30 cellular contexts compared by ENCODE assay signal in genomic region chr11:6553634-6554033, GRCh38. TPM values are rescaled to one million over a fixed set of nuclear protein-coding genes. Genes with fewer than 3 reads are reported as not detected.
DNase-seq lines count a peak whose midpoint lies in the region; ATAC-seq, FAIRE-seq and TF ChIP-seq lines count a peak whose summit lies in the region.
"Had no signal": no experiment of that assay in that cellular context is flagged by ENCODE, and none has a peak within 500 bp of the region (broad histone marks: within the 10 kb centered on the region; RNA-seq: fewer than 3 reads in every experiment).

No MANE protein-coding gene starts in this region.

- DNase-seq in A549 (ENCODE audit: low read depth in 1 of 2, low spot score in 1 of 2): no peak
- no peak for DNase-seq in K562 (ENCODE audit: extremely low read depth in 1 of 4, low spot score in 3 of 4)
- DNase-seq in stimulated activated CD4-positive, alpha-beta T cell treated with anti-CD3 and anti-CD28 coated beads, Interleukin-12 subunit alpha, Interleukin-12 subunit beta, amount 100 ng/mL, for 4 hours: no peak
- no peak for DNase-seq in NCI-H526 treated with DMSO at 0.1 percent for 48 hours (lab: John Stamatoyannopoulos, UW)
- DNase-seq: 8988T; ACHN; AML-193; BE2C; C1 segment of cervical spinal cord; Caco-2; Calu3; CD4-positive, alpha-beta memory T cell; CD4-positive, alpha-beta T cell; CD4-positive, CD25-positive, alpha-beta regulatory T cell; CD8-positive, alpha-beta memory T cell; CD8-positive, alpha-beta T cell; COR-L47; DMS 273 treated with DMSO at 0.1 percent for 48 hours; DMS153; DMS53; DMS79; DMS79 treated with DMSO at 0.1 percent for 48 hours; DND-41; EL had no signal

- BruUV-seq in K562 (replicated peaks; lab: Mats Ljungman, UMichigan): no TSS peak

- H3K79me2 ChIP-seq in K562 (ENCODE audit: control insufficient read depth, insufficient read depth, low read length): no peaks in the 10 kb centered on the region

- H3K9me1 ChIP-seq in K562 (ENCODE audit: control insufficient read depth, insufficient read depth, low read length): no peaks in the 10 kb centered on the region

- in situ Hi-C loops in K562 (cut with MboI): no loop called here

- no peaks in the 10 kb centered on the region for H3K4me1 ChIP-seq in A549
- peaks cover 23% of the 10 kb centered on the region in 2 experiments for H3K4me1 ChIP-seq in K562 (replicated peaks in 1 of 2; ENCODE audit: control insufficient read depth in 2 of 2, insufficient read depth in 2 of 2, low read length in 2 of 2)
- H3K4me1 ChIP-seq: BE2C; BLaER1; BLaER1 treated with 17β-estradiol and CSF1 and Interleukin-3, amounts not matched to agents 10 nM and 100 nM; Caco-2 had no signal

- no peaks in the 10 kb centered on the region for H3K27me3 ChIP-seq in K562 (ENCODE audit: control insufficient read depth in 2 of 2, insufficient read depth in 2 of 2, low read length in 2 of 2)
- H3K27me3 ChIP-seq: BE2C; BLaER1; BLaER1 treated with 17β-estradiol and CSF1 and Interleukin-3, amounts not matched to agents 10 nM and 100 nM had no signal

- H3K4me2 ChIP-seq in A549 (no peak overlapping the region), K562 (ENCODE audit: insufficient read depth, low read length) (no peak overlapping the region)
- H3K4me2 ChIP-seq: BLaER1; BLaER1 treated with 17β-estradiol and CSF1 and Interleukin-3, amounts not matched to agents 10 nM and 100 nM had no signal

- no peak for TF ChIP-seq EP300 in A549 (IDR thresholded peaks at IDR 0.05)
- no peak for TF ChIP-seq EP300 in K562 (IDR thresholded peaks at IDR 0.05; ENCODE audit: low read length)

- H4K20me1 ChIP-seq in K562 (replicated peaks; ENCODE audit: control insufficient read depth, insufficient read depth, low read length): no peaks in the 10 kb centered on the region
- H4K20me1 ChIP-seq: BLaER1 had no signal

- H3K9ac ChIP-seq in K562 (ENCODE audit: insufficient read depth in 1 of 2, low read depth in 2 of 2, low read length in 2 of 2): no peak overlapping the region
- H3K9ac ChIP-seq: BLaER1; BLaER1 treated with 17β-estradiol and CSF1 and Interleukin-3, amounts not matched to agents 10 nM and 100 nM had no signal

- H3K9me3 ChIP-seq in A549: no peaks in the 10 kb centered on the region
- no peaks in the 10 kb centered on the region for H3K9me3 ChIP-seq in K562 (replicated peaks; ENCODE audit: control insufficient read depth, insufficient read depth, low read depth, low read length)
- H3K9me3 ChIP-seq: BE2C; BLaER1; BLaER1 treated with 17β-estradiol and CSF1 and Interleukin-3, amounts not matched to agents 10 nM and 100 nM; Caco-2 had no signal

- H3K4me3 ChIP-seq in A549 (no peak overlapping the region), K562 (no peak overlapping the region)
- H3K4me3 ChIP-seq: BLaER1; BLaER1 treated with 17β-estradiol and CSF1 and Interleukin-3, amounts not matched to agents 10 nM and 100 nM had no signal

- ATAC-seq in A549 (no peak), K562 (no peak)
- ATAC-seq: CD8-positive, alpha-beta T cell had no signal

- no peak for TF ChIP-seq CTCF in A549 (IDR thresholded peaks at IDR 0.05)
- no peak for TF ChIP-seq CTCF in K562 (IDR thresholded peaks at IDR 0.05 in 2 of 3, conservative IDR thresholded peaks at IDR 0.05 in 1 of 3; ENCODE audit: insufficient read depth in 2 of 3, low read depth in 1 of 3, low read length in 3 of 3)

- no peaks in the 10 kb centered on the region for H3K36me3 ChIP-seq in K562 (ENCODE audit: control insufficient read depth, insufficient read depth, low read length)
- H3K36me3 ChIP-seq: BE2C had no signal

- TF ChIP-seq POLR2A in A549 (IDR thresholded peaks at IDR 0.05; ENCODE audit: low read length) (no peak), K562 (conservative IDR thresholded peaks at IDR 0.05) (no peak)

- FAIRE-seq in A549 (lab: Jason Lieb, UNC): peak; percentile 67
- no peak for FAIRE-seq in K562 (lab: Jason Lieb, UNC)
- FAIRE-seq: A204.1, D721Med had no signal

- POLR2A ChIA-PET in A549 (lab: Yijun Ruan, JAX): no interaction called here
- POLR2A ChIA-PET in K562 (lab: Yijun Ruan, JAX): interaction anchor here (1.2 kb wide), 1 partner anchor 29 kb away, joined by 5 read pairs; no protein-coding TSS in a partner anchor

- intact Hi-C loops in K562 (cut with micrococcal nuclease): no loop called here

- CTCF ChIA-PET in A549 (lab: Yijun Ruan, JAX) (interaction anchor here (1.3 kb wide), 1 partner anchor 14 kb away, joined by 4 read pairs; no protein-coding TSS in a partner anchor), K562 (lab: Yijun Ruan, JAX; ENCODE audit: low intra/inter-chr PET ratio) (no interaction called here)

- H3K27ac ChIP-seq in A549: no peak overlapping the region
- peak overlapping the region; percentile 87; the same call in 2 of the 3 replicates for H3K27ac ChIP-seq in K562 (ENCODE audit: extremely low read depth, low read depth, low read length)
- H3K27ac ChIP-seq: 22Rv1; BLaER1; BLaER1 treated with 17β-estradiol and CSF1 and Interleukin-3, amounts not matched to agents 10 nM and 100 nM; C4-2B had no signal

- H2AFZ ChIP-seq in K562 (ENCODE audit: low read depth, low read length): peak overlapping the region; percentile 45

- TF ChIP-seq RAD21 in A549 (conservative IDR thresholded peaks at IDR 0.05 in 1 of 2, IDR thresholded peaks at IDR 0.05 in 1 of 2) (no peak), K562 (CRISPR knock-in tag; conservative IDR thresholded peaks at IDR 0.05 in 1 of 2, IDR thresholded peaks at IDR 0.05 in 1 of 2) (no peak)

RNA-seq across cellular contexts. Expression of gene RRP8, which starts 49.8 kb away (rescaled TPM):
- polyA plus RNA-seq in A549 (2011; rRNA removed) (20.5 and 25.9 TPM in 2 replicates), A549 (2017; fragmentation: RNase III; extraction: RNeasy Plus Mini Kit Qiagen cat#74134 plus additional on column Dnase treatment) (14.5 to 17.9 TPM (median 14.5 TPM) in 3 replicates), K562 (2011; rRNA removed) (28.1 and 29.8 TPM in 2 replicates), K562 (2014; fragmentation: Illumina TruSeq; extraction: Trizol) (34.6 and 47.3 TPM in 2 replicates), K562 (2014; fragmentation: Nextera tagmentation; extraction: Ambion mirVana) (10 to 100 TPM in 1 of 2 experiments, 1 to 10 TPM in 1; 5.7 to 11.4 TPM), K562 (2014; rRNA removed) (26.1 and 33.4 TPM in 2 replicates)
- polyA plus RNA-seq in A549 (2012; cell fraction: cytosol; rRNA removed): 7.4 and 9.5 TPM in 2 replicates
- 7.8 and 9.6 TPM in 2 replicates for polyA plus RNA-seq in A549 (2012; cell fraction: nucleus; rRNA removed)
- polyA minus RNA-seq in A549 (2011; rRNA and poly(A)+ RNA removed): 14.7 and 16.8 TPM in 2 replicates
- total RNA-seq in K562 (2011; cell fraction: chromatin; rRNA removed; ENCODE audit: low replicate concordance): 45.2 and 53.8 TPM in 2 replicates
- 28.2 and 28.5 TPM in 2 replicates for total RNA-seq in K562 (2011; cell fraction: nucleolus; rRNA removed)
- 33.8 and 40.3 TPM in 2 replicates for total RNA-seq in K562 (2011; cell fraction: nucleoplasm; rRNA removed)
- total RNA-seq in K562 (2014; rRNA removed) (27.9 and 47.5 TPM in 2 replicates), K562 (2014; rRNA removed; fragmentation: Illumina TruSeq; extraction: Trizol) (33.5 and 37.0 TPM in 2 replicates), K562 (2015; rRNA removed; fragmentation: Illumina TruSeq; extraction: Trizol) (31.5 and 32.6 TPM in 2 replicates), K562 (2021) (41.0 and 47.2 TPM in 2 replicates)
- 10.9 and 15.1 TPM in 2 replicates for polyA plus RNA-seq in K562 (2011; cell fraction: cytosol; rRNA removed)
- 30.2 and 30.7 TPM in 2 replicates for polyA plus RNA-seq in K562 (2011; cell fraction: nucleus; rRNA removed)
- polyA plus RNA-seq in K562 (2012): 22.8 and 24.8 TPM in 2 replicates
- 19.2 and 20.6 TPM in 2 replicates for polyA minus RNA-seq in K562 (2011; rRNA and poly(A)+ RNA removed)
- polyA minus RNA-seq in K562 (2011; cell fraction: cytosol; rRNA and poly(A)+ RNA removed): 8.9 and 17.8 TPM in 2 replicates
- polyA minus RNA-seq in K562 (2011; cell fraction: nucleus; rRNA and poly(A)+ RNA removed): 29.8 and 39.9 TPM in 2 replicates

RNA-seq across cellular contexts. Expression of gene ILK, which starts 49.9 kb away (rescaled TPM):
- polyA plus RNA-seq in A549 (2011; rRNA removed) (109 and 120 TPM in 2 replicates), A549 (2017; fragmentation: RNase III; extraction: RNeasy Plus Mini Kit Qiagen cat#74134 plus additional on column Dnase treatment) (108 to 116 TPM (median 114 TPM) in 3 replicates), K562 (2011; rRNA removed) (95.9 and 108 TPM in 2 replicates), K562 (2014; fragmentation: Illumina TruSeq; extraction: Trizol) (83.6 and 86.9 TPM in 2 replicates), K562 (2014; fragmentation: Nextera tagmentation; extraction: Ambion mirVana) (10 to 100 TPM; 49.3 to 85.1 TPM), K562 (2014; rRNA removed) (54.5 and 57.3 TPM in 2 replicates)
- 142 and 167 TPM in 2 replicates for polyA plus RNA-seq in A549 (2012; cell fraction: cytosol; rRNA removed)
- polyA plus RNA-seq in A549 (2012; cell fraction: nucleus; rRNA removed): 143 and 176 TPM in 2 replicates
- polyA minus RNA-seq in A549 (2011; rRNA and poly(A)+ RNA removed): 119 and 138 TPM in 2 replicates
- total RNA-seq in K562 (2011; cell fraction: chromatin; rRNA removed; ENCODE audit: low replicate concordance): 143 and 177 TPM in 2 replicates
- total RNA-seq in K562 (2011; cell fraction: nucleolus; rRNA removed): 86.9 and 104 TPM in 2 replicates
- total RNA-seq in K562 (2011; cell fraction: nucleoplasm; rRNA removed): 98.0 and 109 TPM in 2 replicates
- total RNA-seq in K562 (2014; rRNA removed) (43.3 and 54.7 TPM in 2 replicates), K562 (2014; rRNA removed; fragmentation: Illumina TruSeq; extraction: Trizol) (47.0 and 50.4 TPM in 2 replicates), K562 (2015; rRNA removed; fragmentation: Illumina TruSeq; extraction: Trizol) (57.3 and 59.0 TPM in 2 replicates), K562 (2021) (57.9 and 58.9 TPM in 2 replicates)
- polyA plus RNA-seq in K562 (2011; cell fraction: cytosol; rRNA removed): 106 and 115 TPM in 2 replicates
- 190 and 247 TPM in 2 replicates for polyA plus RNA-seq in K562 (2011; cell fraction: nucleus; rRNA removed)
- polyA plus RNA-seq in K562 (2012): 56.9 and 91.3 TPM in 2 replicates
- 81.2 and 84.6 TPM in 2 replicates for polyA minus RNA-seq in K562 (2011; rRNA and poly(A)+ RNA removed)
- 31.6 and 38.1 TPM in 2 replicates for polyA minus RNA-seq in K562 (2011; cell fraction: cytosol; rRNA and poly(A)+ RNA removed)
- polyA minus RNA-seq in K562 (2011; cell fraction: nucleus; rRNA and poly(A)+ RNA removed): 49.8 and 82.9 TPM in 2 replicates

RNA-seq across cellular contexts. Expression of gene DNHD1, which starts 56.6 kb away (rescaled TPM):
- polyA plus RNA-seq in A549 (2011; rRNA removed) (8.6 and 12.7 TPM in 2 replicates), A549 (2017; fragmentation: RNase III; extraction: RNeasy Plus Mini Kit Qiagen cat#74134 plus additional on column Dnase treatment) (5.4 to 7.6 TPM (median 6.8 TPM) in 3 replicates), K562 (2011; rRNA removed) (9.7 and 16.7 TPM in 2 replicates), K562 (2014; fragmentation: Illumina TruSeq; extraction: Trizol) (4.8 TPM in 2 replicates), K562 (2014; fragmentation: Nextera tagmentation; extraction: Ambion mirVana) (1 to 10 TPM in 1 of 2 experiments, under 1 TPM in 1; 0.82 to 2.0 TPM), K562 (2014; rRNA removed) (7.1 and 8.4 TPM in 2 replicates)
- polyA plus RNA-seq in A549 (2012; cell fraction: cytosol; rRNA removed): 3.9 and 4.8 TPM in 2 replicates
- polyA plus RNA-seq in A549 (2012; cell fraction: nucleus; rRNA removed): 56.8 and 58.6 TPM in 2 replicates
- polyA minus RNA-seq in A549 (2011; rRNA and poly(A)+ RNA removed): 33.0 and 36.1 TPM in 2 replicates
- total RNA-seq in K562 (2011; cell fraction: chromatin; rRNA removed; ENCODE audit: low replicate concordance): 197 and 241 TPM in 2 replicates
- 92.7 and 107 TPM in 2 replicates for total RNA-seq in K562 (2011; cell fraction: nucleolus; rRNA removed)
- 141 and 183 TPM in 2 replicates for total RNA-seq in K562 (2011; cell fraction: nucleoplasm; rRNA removed)
- total RNA-seq in K562 (2014; rRNA removed) (3.0 and 3.8 TPM in 2 replicates), K562 (2014; rRNA removed; fragmentation: Illumina TruSeq; extraction: Trizol) (3.6 and 4.1 TPM in 2 replicates), K562 (2015; rRNA removed; fragmentation: Illumina TruSeq; extraction: Trizol) (3.6 TPM in 2 replicates), K562 (2021) (6.5 and 7.4 TPM in 2 replicates)
- polyA plus RNA-seq in K562 (2011; cell fraction: cytosol; rRNA removed): 4.1 and 6.9 TPM in 2 replicates
- 123 and 140 TPM in 2 replicates for polyA plus RNA-seq in K562 (2011; cell fraction: nucleus; rRNA removed)
- polyA plus RNA-seq in K562 (2012): 5.2 and 22.4 TPM in 2 replicates
- 24.5 and 30.4 TPM in 2 replicates for polyA minus RNA-seq in K562 (2011; rRNA and poly(A)+ RNA removed)
- 7.0 and 8.5 TPM in 2 replicates for polyA minus RNA-seq in K562 (2011; cell fraction: cytosol; rRNA and poly(A)+ RNA removed)
- polyA minus RNA-seq in K562 (2011; cell fraction: nucleus; rRNA and poly(A)+ RNA removed): 26.4 and 49.9 TPM in 2 replicates

RNA-seq across cellular contexts. Expression of gene TAF10, which starts 58.4 kb away (rescaled TPM):
- polyA plus RNA-seq in A549 (2011; rRNA removed) (174 and 242 TPM in 2 replicates), A549 (2017; fragmentation: RNase III; extraction: RNeasy Plus Mini Kit Qiagen cat#74134 plus additional on column Dnase treatment) (124 to 138 TPM (median 135 TPM) in 3 replicates), K562 (2011; rRNA removed) (166 and 197 TPM in 2 replicates), K562 (2014; fragmentation: Illumina TruSeq; extraction: Trizol) (120 and 148 TPM in 2 replicates), K562 (2014; fragmentation: Nextera tagmentation; extraction: Ambion mirVana) (10 to 100 TPM; 19.5 to 28.2 TPM), K562 (2014; rRNA removed) (121 and 186 TPM in 2 replicates)
- polyA plus RNA-seq in A549 (2012; cell fraction: cytosol; rRNA removed): 206 and 229 TPM in 2 replicates
- 128 and 138 TPM in 2 replicates for polyA plus RNA-seq in A549 (2012; cell fraction: nucleus; rRNA removed)
- polyA minus RNA-seq in A549 (2011; rRNA and poly(A)+ RNA removed): 170 and 186 TPM in 2 replicates
- total RNA-seq in K562 (2011; cell fraction: chromatin; rRNA removed; ENCODE audit: low replicate concordance): 41.3 and 76.7 TPM in 2 replicates
- 44.1 and 46.0 TPM in 2 replicates for total RNA-seq in K562 (2011; cell fraction: nucleolus; rRNA removed)
- total RNA-seq in K562 (2011; cell fraction: nucleoplasm; rRNA removed): 51.3 and 101 TPM in 2 replicates
- total RNA-seq in K562 (2014; rRNA removed) (131 and 181 TPM in 2 replicates), K562 (2014; rRNA removed; fragmentation: Illumina TruSeq; extraction: Trizol) (78.6 and 96.2 TPM in 2 replicates), K562 (2015; rRNA removed; fragmentation: Illumina TruSeq; extraction: Trizol) (89.5 and 105 TPM in 2 replicates), K562 (2021) (153 and 154 TPM in 2 replicates)
- 173 and 272 TPM in 2 replicates for polyA plus RNA-seq in K562 (2011; cell fraction: cytosol; rRNA removed)
- polyA plus RNA-seq in K562 (2011; cell fraction: nucleus; rRNA removed): 214 and 295 TPM in 2 replicates
- polyA plus RNA-seq in K562 (2012): 232 and 237 TPM in 2 replicates
- 36.3 and 56.6 TPM in 2 replicates for polyA minus RNA-seq in K562 (2011; rRNA and poly(A)+ RNA removed)
- 49.1 and 55.1 TPM in 2 replicates for polyA minus RNA-seq in K562 (2011; cell fraction: cytosol; rRNA and poly(A)+ RNA removed)
- 25.6 and 30.0 TPM in 2 replicates for polyA minus RNA-seq in K562 (2011; cell fraction: nucleus; rRNA and poly(A)+ RNA removed)
